ENCODE assay signal across 24 cellular contexts in genomic region chr3:57604971-57605370, GRCh38.
"Had no signal": no experiment of that assay in that cellular context is flagged by ENCODE, and none has a peak within 500 bp of the region (broad histone marks: within the 10 kb centered on the region; RNA-seq: fewer than 3 reads in every experiment).

No MANE protein-coding gene starts in this region.

- H3K27ac Mint-ChIP-seq: dendritic cell treated with granulocyte-macrophage colony-stimulating factor and Interleukin-4, amounts not matched to agents 40 ng/mL and 50 ng/mL, for 4 days; mesothelial cell of epicardium; naive thymus-derived CD8-positive, alpha-beta T cell; stimulated activated memory B cell treated with anti-CD40 and anti-IgM and Interleukin-4, amounts not matched to agents 10 μg/mL and 1 μg/mL and 100 μg/mL, for 72 hours had no signal

- H3K4me1 ChIP-seq: esophagus muscularis mucosa, psoas muscle, sigmoid colon, testis, tibial artery, upper lobe of left lung had no signal

- H3K36me3 ChIP-seq: ovary, sigmoid colon had no signal

- H3K27me3 Mint-ChIP-seq: dendritic cell treated with granulocyte-macrophage colony-stimulating factor and Interleukin-4, amounts not matched to agents 40 ng/mL and 50 ng/mL, for 4 days; naive thymus-derived CD8-positive, alpha-beta T cell; stimulated activated memory B cell treated with anti-CD40 and anti-IgM and Interleukin-4, amounts not matched to agents 10 μg/mL and 1 μg/mL and 100 μg/mL, for 72 hours had no signal

- H3K4me3 Mint-ChIP-seq: dendritic cell treated with granulocyte-macrophage colony-stimulating factor and Interleukin-4, amounts not matched to agents 40 ng/mL and 50 ng/mL, for 4 days; mesothelial cell of epicardium; naive thymus-derived CD8-positive, alpha-beta T cell; stimulated activated memory B cell treated with anti-CD40 and anti-IgM and Interleukin-4, amounts not matched to agents 10 μg/mL and 1 μg/mL and 100 μg/mL, for 72 hours had no signal

- H3K27ac ChIP-seq: esophagus muscularis mucosa, ovary, psoas muscle, sigmoid colon, spleen, testis, tibial artery, upper lobe of left lung had no signal

- H3K4me1 Mint-ChIP-seq: mesothelial cell of epicardium; stimulated activated memory B cell treated with anti-CD40 and anti-IgM and Interleukin-4, amounts not matched to agents 10 μg/mL and 1 μg/mL and 100 μg/mL, for 72 hours had no signal

- H3K27me3 ChIP-seq: esophagus muscularis mucosa, ovary, sigmoid colon, spleen, testis, tibial artery, upper lobe of left lung had no signal

- ATAC-seq: left lobe of liver; naive thymus-derived CD8-positive, alpha-beta T cell; psoas muscle; right cardiac atrium; stimulated activated memory B cell treated with anti-CD40 and anti-IgM and Interleukin-4, amounts not matched to agents 10 μg/mL and 1 μg/mL and 100 μg/mL, for 72 hours; stimulated activated naive CD8-positive, alpha-beta T cell treated with anti-CD3 and anti-CD28 coated beads, Interleukin-15, Interleukin-2, amounts not matched to agents 100 U/mL and 50 U/mL, for 24 hours had no signal

- H3K4me3 ChIP-seq: esophagus muscularis mucosa, lung, ovary, psoas muscle, sigmoid colon, spleen, testis, tibial artery, upper lobe of left lung had no signal

- H3K9me3 ChIP-seq: esophagus muscularis mucosa, ovary, sigmoid colon, testis, tibial artery, upper lobe of left lung had no signal

- DNase-seq: effector CD8-positive, alpha-beta T cell; foreskin melanocyte; hypothalamus; mesenchymal stem cell; naive thymus-derived CD8-positive, alpha-beta T cell; occipital lobe; ovary; posterior cingulate gyrus; psoas muscle; right cardiac atrium; sigmoid colon; spleen; stimulated activated CD4-positive, alpha-beta T cell treated with anti-CD3 and anti-CD28 coated beads, Interleukin-4, amount 100 ng/mL, for 4 hours; stimulated activated naive CD8-positive, alpha-beta T cell treated with anti-CD3 and anti-CD28 coated beads, Interleukin-15, Interleukin-2, amounts not matched to agents 100 U/mL and 50 U/mL, for 24 hours; substantia nigra; testis; tibial artery; upper lobe of left lung had no signal
